Comparison of ENCODE assay signal across 21 cellular contexts in genomic region chr12:132019891-132020290, GRCh38.
"Had no signal": no experiment of that assay in that cellular context is flagged by ENCODE, and none has a peak within 500 bp of the region (broad histone marks: within the 10 kb centered on the region; RNA-seq: fewer than 3 reads in every experiment).

No MANE protein-coding gene starts in this region.

- H3K27ac ChIP-seq: KMS-11 had no signal

- H3K4me2 ChIP-seq: KMS-11, SK-N-SH had no signal

- DNase-seq: Kasumi-1, MM.1S, NCI-H1092 treated with DMSO at 0.1 percent for 48 hours, NCI-H1436, NCI-H187, NCI-H2029, NCI-H2081 treated with DMSO at 0.1 percent for 48 hours, NCI-H2171, NCI-H226, NCI-H446, NCI-H510A, NCI-H524 treated with DMSO at 0.1 percent for 48 hours, NCI-H69, Right ventricle myocardium superior, RPMI8226, SK-N-SH had no signal

- H3K9me3 ChIP-seq: SK-N-SH had no signal

- H3K27ac Mint-ChIP-seq: IgD-negative memory B cell had no signal

- FAIRE-seq: HepG2, K562, RCC 7860 had no signal

- H3K9ac ChIP-seq: KMS-11, SK-N-SH had no signal

- H3K27me3 Mint-ChIP-seq: IgD-negative memory B cell had no signal

- H3K4me3 ChIP-seq: K562 had no signal

- H3K9me3 Mint-ChIP-seq: IgD-negative memory B cell had no signal

- H3K4me3 Mint-ChIP-seq: IgD-negative memory B cell had no signal

- ATAC-seq: HepG2, K562 had no signal
